ENCODE assay signal across 21 cellular contexts in genomic region chr1:220706921-220707559, GRCh38. TPM values are rescaled to one million over a fixed set of nuclear protein-coding genes. Genes with fewer than 3 reads are reported as not detected.
"Had no signal": no experiment of that assay in that cellular context is flagged by ENCODE, and none has a peak within 500 bp of the region (broad histone marks: within the 10 kb centered on the region; RNA-seq: fewer than 3 reads in every experiment).

No MANE protein-coding gene starts in this region.

- H3K4me2 ChIP-seq: hepatocyte, smooth muscle cell had no signal

- ATAC-seq: left lobe of liver; naive thymus-derived CD8-positive, alpha-beta T cell; stimulated activated effector memory CD8-positive, alpha-beta T cell treated with anti-CD3 and anti-CD28 coated beads, Interleukin-12 subunit alpha, Interleukin-12 subunit beta, amount 100 ng/mL, for 72 hours had no signal

- H3K36me3 ChIP-seq: pancreas, stomach, thoracic aorta, transverse colon, uterus had no signal

- H3K4me3 ChIP-seq: coronary artery, hepatocyte, pancreas, smooth muscle cell, stomach, thoracic aorta, transverse colon, uterus had no signal

- H3K9me3 ChIP-seq: pancreas, stomach, thoracic aorta, transverse colon, uterus had no signal

- H3K79me2 ChIP-seq: hepatocyte had no signal

- H3K27ac Mint-ChIP-seq: endodermal cell; stimulated activated effector memory CD8-positive, alpha-beta T cell treated with anti-CD3 and anti-CD28 coated beads, Interleukin-12 subunit alpha, Interleukin-12 subunit beta, amount 100 ng/mL, for 72 hours had no signal

- H3K36me3 Mint-ChIP-seq: naive thymus-derived CD8-positive, alpha-beta T cell; stimulated activated effector memory CD8-positive, alpha-beta T cell treated with anti-CD3 and anti-CD28 coated beads, Interleukin-12 subunit alpha, Interleukin-12 subunit beta, amount 100 ng/mL, for 72 hours had no signal

- H2AFZ ChIP-seq: hepatocyte had no signal

- FAIRE-seq: pancreas had no signal

- H3K4me1 ChIP-seq: uterus had no signal

- H3K27ac ChIP-seq: coronary artery, hepatocyte, stomach, thoracic aorta, transverse colon, uterus had no signal

- DNase-seq: effector CD4-positive, alpha-beta T cell; endodermal cell; foreskin melanocyte; mammary epithelial cell; naive thymus-derived CD8-positive, alpha-beta T cell; nucleus accumbens; pancreas; right cardiac atrium; stimulated activated CD4-positive, alpha-beta T cell treated with anti-CD3 and anti-CD28 coated beads, Interleukin-4, amount 100 ng/mL, for 1 hour; stimulated activated CD8-positive, alpha-beta memory T cell treated with anti-CD3 and anti-CD28 coated beads, Interleukin-4, amount 100 ng/mL, for 48 hours; stomach; substantia nigra; transverse colon; uterus had no signal

- H3K27me3 ChIP-seq: hepatocyte, pancreas, transverse colon, uterus had no signal

- H3K4me3 Mint-ChIP-seq: endodermal cell; naive thymus-derived CD8-positive, alpha-beta T cell; stimulated activated effector memory CD8-positive, alpha-beta T cell treated with anti-CD3 and anti-CD28 coated beads, Interleukin-12 subunit alpha, Interleukin-12 subunit beta, amount 100 ng/mL, for 72 hours had no signal

- H3K9me3 Mint-ChIP-seq: endodermal cell; stimulated activated effector memory CD8-positive, alpha-beta T cell treated with anti-CD3 and anti-CD28 coated beads, Interleukin-12 subunit alpha, Interleukin-12 subunit beta, amount 100 ng/mL, for 72 hours had no signal

RNA-seq across cellular contexts. Expression of gene MTARC2, which starts 41.1 kb away (rescaled TPM):
- total RNA-seq: naive thymus-derived CD8-positive, alpha-beta T cell had no signal
- polyA plus RNA-seq: naive thymus-derived CD8-positive, alpha-beta T cell; neural cell had no signal
